In genomic region chr1:28721927-28722326, GRCh38 we compare ENCODE assay signal across 7 cellular contexts. TPM values are rescaled to one million over a fixed set of nuclear protein-coding genes. Genes with fewer than 3 reads are reported as not detected.
DNase-seq lines count a peak whose midpoint lies in the region; ATAC-seq and TF ChIP-seq lines count a peak whose summit lies in the region.
"Not testable (repeated sequence)": the region's sequence is repeated elsewhere in the genome, so short reads cannot be mapped to it uniquely, and the experiment has no call there.

No MANE protein-coding gene starts in this region.

- H3K4me3 ChIP-seq in HCT116 (replicated peaks in 1 of 2; ENCODE audit: low read depth in 1 of 2, low read length in 2 of 2) (peak overlapping the region; percentile 21 to 38), fibroblast of villous mesenchyme (ENCODE audit: low read depth, low read length) (peak overlapping the region; percentile 35)
- H3K4me3 ChIP-seq in PC-3 (ENCODE audit: low read length); brain microvascular endothelial cell (ENCODE audit: low read depth, low read length): not testable (repeated sequence)

- peaks cover 11% of the 10 kb centered on the region for H3K4me1 Mint-ChIP-seq in osteocyte (ENCODE audit: unreplicated experiment)

- H4K20me1 ChIP-seq in HCT116 (ENCODE audit: insufficient read depth); PC-3 (ENCODE audit: low read length): not testable (repeated sequence)

- not testable (repeated sequence) for H3K27me3 ChIP-seq in HCT116 (ENCODE audit: insufficient read depth, low read length); PC-3 (ENCODE audit: low read length); brain microvascular endothelial cell (replicated peaks)

- H3K9me3 ChIP-seq in HCT116 (ENCODE audit: control insufficient read depth in 1 of 2, insufficient read depth in 1 of 2, low read depth in 1 of 2, low read length in 2 of 2); PC-3 (ENCODE audit: low read length): not testable (repeated sequence)

- not testable (repeated sequence) for BruUV-seq in HCT116 (replicated peaks; lab: Mats Ljungman, UMichigan); PC-3 (replicated peaks; lab: Mats Ljungman, UMichigan)

- POLR2A ChIA-PET in HCT116 (lab: Charles Lee), result interaction anchor here (1.8 to 2.1 kb wide), 2 partner anchors 15 to 73 kb away, joined by 7 to 10 read pairs; partner anchors contain the start of genes RNU11 and YTHDF2
- POLR2A ChIA-PET in PC-3 (lab: Charles Lee; ENCODE audit: unreplicated experiment), result not testable (repeated sequence)

- H3K36me3 Mint-ChIP-seq in osteocyte (ENCODE audit: unreplicated experiment), result not testable (repeated sequence)

- not testable (repeated sequence) for H3F3A ChIP-seq in PC-3 (ENCODE audit: low read length, unreplicated experiment)

- H3K27ac Mint-ChIP-seq in osteocyte (ENCODE audit: unreplicated experiment), result peak overlapping the region; percentile 34

- H3K27me3 Mint-ChIP-seq in osteocyte (ENCODE audit: unreplicated experiment), result not testable (repeated sequence)

- H3K9me3 Mint-ChIP-seq in osteocyte (ENCODE audit: unreplicated experiment), result not testable (repeated sequence)

- in situ Hi-C loops in brain microvascular endothelial cell (cut with HindIII; ENCODE audit: low pct_ligation_motif_present, low sequenced_read_pairs), result not testable (repeated sequence)

- H3K36me3 ChIP-seq in HCT116 (ENCODE audit: control insufficient read depth in 1 of 2, insufficient read depth in 2 of 2, low read length in 2 of 2); PC-3 (ENCODE audit: low read depth, low read length); brain microvascular endothelial cell (replicated peaks): not testable (repeated sequence)

- RAD21 ChIA-PET in HCT116 (lab: Charles Lee; ENCODE audit: low non-redundant PET in 1 of 2, low total read pairs in 2 of 2, uncharacterized antibody in 2 of 2, unreplicated experiment in 2 of 2), result not testable (repeated sequence)

- not testable (repeated sequence) for TF ChIP-seq RAD21 in HCT116 (IDR thresholded peaks at IDR 0.05; ENCODE audit: low read depth)

- H3K9me2 ChIP-seq in HCT116 (ENCODE audit: insufficient read depth); PC-3 (replicated peaks; ENCODE audit: low read length): not testable (repeated sequence)

- DNase-seq in A172 (ENCODE audit: low spot score) (peak; percentile 29), PC-3 (peak; percentile 45), SW480 (ENCODE audit: low spot score) (peak; percentile 23), brain microvascular endothelial cell (peak; percentile 70), fibroblast of villous mesenchyme (ENCODE audit: low read depth) (peak; percentile 74)
- DNase-seq in HCT116 (ENCODE audit: low read depth, low spot score); osteocyte (ENCODE audit: extremely low spot score, unreplicated experiment): not testable (repeated sequence)

- ATAC-seq in HCT116, result peak; percentile 28
- not testable (repeated sequence) for ATAC-seq in PC-3

- TF ChIP-seq CTCF in HCT116 (IDR thresholded peaks at IDR 0.05 in 2 of 3, conservative IDR thresholded peaks at IDR 0.05 in 1 of 3; ENCODE audit: borderline replicate concordance in 1 of 3, insufficient read depth in 1 of 3, low read depth in 2 of 3, low read length in 2 of 3); PC-3 (conservative IDR thresholded peaks at IDR 0.05; ENCODE audit: low read depth, low read length); brain microvascular endothelial cell (IDR thresholded peaks at IDR 0.05; ENCODE audit: low read depth, low read length, missing control alignments); fibroblast of villous mesenchyme (IDR thresholded peaks at IDR 0.05; ENCODE audit: insufficient read depth, low read depth, low read length); osteocyte (IDR thresholded peaks at IDR 0.05): not testable (repeated sequence)

- intact Hi-C loops in HCT116 (cut with micrococcal nuclease); PC-3 (cut with micrococcal nuclease): not testable (repeated sequence)

- H3K27ac ChIP-seq in HCT116 (ENCODE audit: low read depth, low read length), result peak overlapping the region; percentile 60
- H3K27ac ChIP-seq in PC-3 (ENCODE audit: low read length); brain microvascular endothelial cell: not testable (repeated sequence)

- H3K4me1 ChIP-seq in HCT116 (ENCODE audit: control insufficient read depth in 1 of 2, insufficient read depth in 2 of 2, low read length in 2 of 2), result peaks cover 13 to 30% of the 10 kb centered on the region in 2 experiments
- not testable (repeated sequence) for H3K4me1 ChIP-seq in PC-3 (ENCODE audit: insufficient read depth, low read length)

- not testable (repeated sequence) for H3K4me3 Mint-ChIP-seq in osteocyte (ENCODE audit: unreplicated experiment)

- H2AFZ ChIP-seq in HCT116 (ENCODE audit: low read depth, low read length, poor library complexity, severe bottlenecking), result peak overlapping the region; percentile 51
- not testable (repeated sequence) for H2AFZ ChIP-seq in PC-3 (ENCODE audit: low read length)

- H3K4me2 ChIP-seq in HCT116 (ENCODE audit: low read length), result peak overlapping the region; percentile 70
- not testable (repeated sequence) for H3K4me2 ChIP-seq in PC-3 (ENCODE audit: low read length)

- CTCF ChIA-PET in HCT116 (lab: Charles Lee), result interaction anchor here (0.9 kb wide), 1 partner anchor 14 kb away, joined by 4 read pairs; no protein-coding TSS in a partner anchor
- CTCF ChIA-PET in PC-3 (lab: Charles Lee), result not testable (repeated sequence)

- peak overlapping the region; percentile 53 for H3K9ac ChIP-seq in HCT116 (ENCODE audit: low read length)
- not testable (repeated sequence) for H3K9ac ChIP-seq in PC-3 (ENCODE audit: low read length)

- H3K79me2 ChIP-seq in HCT116 (ENCODE audit: insufficient read depth, low read length); PC-3 (ENCODE audit: low read length): not testable (repeated sequence)

- not testable (repeated sequence) for TF ChIP-seq POLR2A in HCT116 (IDR thresholded peaks at IDR 0.05; ENCODE audit: borderline replicate concordance, extremely low read depth, insufficient read depth, insufficient read length)

TF ChIP-seq in HCT116, 20 proteins besides CTCF, POLR2A, EP300 and RAD21:
- TF ChIP-seq FOSL1 (IDR thresholded peaks at IDR 0.05; ENCODE audit: low read depth) (0 out of 2 replicates have a peak, but pooled peaks have one; percentile 15), TCF7L2 (IDR thresholded peaks at IDR 0.05; ENCODE audit: borderline replicate concordance, extremely low read depth, insufficient read depth, insufficient read length) (peak; percentile 35)

RNA-seq across cellular contexts. Expression of gene YTHDF2, which starts 14.8 kb away (rescaled TPM):
- 48.2 and 51.3 TPM in 2 replicates for total RNA-seq in A172 (2014; rRNA removed; shearing (Covaris generic))
- 90.6 TPM for total RNA-seq in HCT116 (2021; ENCODE audit: unreplicated experiment)
- 50.7 and 60.2 TPM in 2 replicates for polyA plus RNA-seq in HCT116 (2012)
- 49.8 and 55.0 TPM in 2 replicates for total RNA-seq in PC-3 (2014; rRNA removed)
- total RNA-seq in fibroblast of villous mesenchyme, result 55.4 and 82.9 TPM in 2 replicates
- total RNA-seq in osteocyte, result 82.6 and 83.7 TPM in 2 replicates

RNA-seq across cellular contexts. Expression of gene GMEB1, which starts 53.3 kb away (rescaled TPM):
- total RNA-seq in A172 (2014; rRNA removed; shearing (Covaris generic)), result 4.3 and 5.0 TPM in 2 replicates
- total RNA-seq in HCT116 (2021; ENCODE audit: unreplicated experiment) (19.8 TPM), PC-3 (2014; rRNA removed) (5.2 and 10.8 TPM in 2 replicates), fibroblast of villous mesenchyme (6.4 and 9.1 TPM in 2 replicates), osteocyte (17.1 and 17.9 TPM in 2 replicates)
- polyA plus RNA-seq in HCT116 (2012), result 13.8 and 16.1 TPM in 2 replicates
